In the genomic region with DNA sequence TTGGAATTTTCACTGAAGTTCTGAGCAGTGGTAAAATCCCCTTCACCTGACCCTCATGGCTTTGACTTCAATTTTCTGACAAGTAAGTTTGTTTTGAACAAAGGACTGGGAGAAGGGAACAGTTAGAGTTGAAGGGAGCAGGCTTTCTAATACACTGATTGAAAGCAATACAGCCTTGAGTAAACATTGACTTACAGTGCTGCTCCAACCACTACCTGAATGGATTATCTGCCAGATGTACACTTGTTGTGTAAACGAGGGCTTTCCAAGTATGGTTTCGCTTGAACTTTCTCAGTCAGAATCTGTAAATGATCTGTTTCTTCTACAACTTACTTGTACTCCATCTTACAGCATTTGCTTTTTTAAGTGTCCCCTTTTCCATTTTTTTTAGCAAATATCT, we compare ENCODE assay signal across 25 cellular contexts.
A peak's percentile ranks its signal among the peaks of the same experiment; 100 is the strongest.
DNase-seq lines count a peak whose midpoint lies in the region; ATAC-seq lines count a peak whose summit lies in the region.
"Had no signal": no experiment of that assay in that cellular context is flagged by ENCODE, and none has a peak within 500 bp of the region (broad histone marks: within the 10 kb centered on the region; RNA-seq: fewer than 3 reads in every experiment).

No MANE protein-coding gene starts in this region.

- no peak overlapping the region for H4K91ac ChIP-seq in mesenchymal stem cell (ENCODE audit: low read length)

- WGBS in mesenchymal stem cell = 73% methylated on average over 2 of the region's 2 CpGs

- H3K79me1 ChIP-seq in mesenchymal stem cell (replicated peaks; ENCODE audit: low read length, poor library complexity, severe bottlenecking) = no peaks in the 10 kb centered on the region

- no peak overlapping the region for H2AK5ac ChIP-seq in mesenchymal stem cell (ENCODE audit: low read length, severe bottlenecking)

- no peaks in the 10 kb centered on the region for H3K9me3 ChIP-seq in endocrine pancreas (ENCODE audit: control insufficient read depth, low read length)
- H3K9me3 ChIP-seq in mesenchymal stem cell (ENCODE audit: control insufficient read depth, low read length) = peaks cover 13% of the 10 kb centered on the region
- H3K9me3 ChIP-seq: breast epithelium, esophagus muscularis mucosa, neutrophil, psoas muscle had no signal

- H3K4me1 ChIP-seq in endocrine pancreas (ENCODE audit: control insufficient read depth, insufficient read depth, low read length) (no peaks in the 10 kb centered on the region), mesenchymal stem cell (ENCODE audit: control insufficient read depth, insufficient read depth, low read depth, low read length) (no peaks in the 10 kb centered on the region)
- H3K4me1 ChIP-seq: breast epithelium, esophagus muscularis mucosa, psoas muscle had no signal

- H2AFZ ChIP-seq in mesenchymal stem cell (ENCODE audit: low read depth, low read length) = no peak overlapping the region
- H2AFZ ChIP-seq: GM23248 had no signal

- H2BK12ac ChIP-seq in mesenchymal stem cell (ENCODE audit: low read length in 2 of 2) = no peak overlapping the region

- H3K27me3 ChIP-seq in endocrine pancreas (ENCODE audit: control insufficient read depth, insufficient read depth, low read length) (no peaks in the 10 kb centered on the region), mesenchymal stem cell (ENCODE audit: control insufficient read depth in 1 of 2, insufficient read depth in 1 of 2, low read length in 2 of 2) (no peaks in the 10 kb centered on the region)
- H3K27me3 ChIP-seq: breast epithelium, esophagus muscularis mucosa, neutrophil had no signal

- no peaks in the 10 kb centered on the region for H3K4me1 Mint-ChIP-seq in activated CD8-positive, alpha-beta T cell treated with anti-CD3 and anti-CD28 coated beads, Interleukin-2, amount 10 ng/mL, durations not matched to agents 7 days and 5 days (ENCODE audit: low read depth)
- H3K4me1 Mint-ChIP-seq: activated CD4-positive, alpha-beta T cell treated with anti-CD3 and anti-CD28 coated beads, Interleukin-2, amount 10 ng/mL, durations not matched to agents 7 days and 5 days; activated naive CD4-positive, alpha-beta T cell treated with anti-CD3 and anti-CD28 coated beads, Interleukin-2, amount 10 ng/mL, durations not matched to agents 7 days and 5 days had no signal

- H3K9ac ChIP-seq in endocrine pancreas (ENCODE audit: control insufficient read depth, insufficient read depth, low read length) (no peak overlapping the region), mesenchymal stem cell (ENCODE audit: low read length) (no peak overlapping the region)
- H3K9ac ChIP-seq: GM23248 had no signal

- no peak overlapping the region for H2BK120ac ChIP-seq in mesenchymal stem cell (ENCODE audit: low read depth, low read length)

- no peak overlapping the region for H4K8ac ChIP-seq in mesenchymal stem cell (ENCODE audit: low read length)

- no peak overlapping the region for H3K18ac ChIP-seq in mesenchymal stem cell (ENCODE audit: low read depth in 1 of 2, low read length in 2 of 2)

- H3K36me3 Mint-ChIP-seq in activated CD8-positive, alpha-beta T cell treated with anti-CD3 and anti-CD28 coated beads, Interleukin-2, amount 10 ng/mL, durations not matched to agents 7 days and 5 days (ENCODE audit: low read depth) = no peaks in the 10 kb centered on the region
- H3K36me3 Mint-ChIP-seq: activated naive CD4-positive, alpha-beta T cell treated with anti-CD3 and anti-CD28 coated beads, Interleukin-2, amount 10 ng/mL, durations not matched to agents 7 days and 5 days; type B pancreatic cell had no signal

- CTCF ChIA-PET in activated CD8-positive, alpha-beta T cell treated with anti-CD3 and anti-CD28 coated beads, Interleukin-2, amount 10 ng/mL, durations not matched to agents 7 days and 5 days (lab: Charles Lee) = no interaction called here

- no peak overlapping the region for H3K4me3 Mint-ChIP-seq in activated CD8-positive, alpha-beta T cell treated with anti-CD3 and anti-CD28 coated beads, Interleukin-2, amount 10 ng/mL, durations not matched to agents 7 days and 5 days
- H3K4me3 Mint-ChIP-seq: activated CD4-positive, alpha-beta T cell treated with anti-CD3 and anti-CD28 coated beads, Interleukin-2, amount 10 ng/mL, durations not matched to agents 7 days and 5 days; activated naive CD4-positive, alpha-beta T cell treated with anti-CD3 and anti-CD28 coated beads, Interleukin-2, amount 10 ng/mL, durations not matched to agents 7 days and 5 days; type B pancreatic cell had no signal

- H3K9me3 Mint-ChIP-seq in activated CD8-positive, alpha-beta T cell treated with anti-CD3 and anti-CD28 coated beads, Interleukin-2, amount 10 ng/mL, durations not matched to agents 7 days and 5 days (ENCODE audit: insufficient read depth) = peaks cover 18% of the 10 kb centered on the region
- H3K9me3 Mint-ChIP-seq: type B pancreatic cell had no signal

- POLR2A ChIA-PET in activated CD8-positive, alpha-beta T cell treated with anti-CD3 and anti-CD28 coated beads, Interleukin-2, amount 10 ng/mL, durations not matched to agents 7 days and 5 days (lab: Charles Lee) = no interaction called here

- H3K36me3 ChIP-seq in endocrine pancreas (ENCODE audit: control insufficient read depth, insufficient read depth, low read length) (no peaks in the 10 kb centered on the region), mesenchymal stem cell (ENCODE audit: control insufficient read depth in 1 of 2, insufficient read depth in 2 of 2, low read depth in 1 of 2, low read length in 2 of 2) (no peaks in the 10 kb centered on the region)
- H3K36me3 ChIP-seq: breast epithelium, esophagus muscularis mucosa, neutrophil, WERI-Rb-1 had no signal

- no peak overlapping the region for H3K27ac Mint-ChIP-seq in activated CD8-positive, alpha-beta T cell treated with anti-CD3 and anti-CD28 coated beads, Interleukin-2, amount 10 ng/mL, durations not matched to agents 7 days and 5 days
- H3K27ac Mint-ChIP-seq: activated CD4-positive, alpha-beta T cell treated with anti-CD3 and anti-CD28 coated beads, Interleukin-2, amount 10 ng/mL, durations not matched to agents 7 days and 5 days; activated naive CD4-positive, alpha-beta T cell treated with anti-CD3 and anti-CD28 coated beads, Interleukin-2, amount 10 ng/mL, durations not matched to agents 7 days and 5 days; type B pancreatic cell had no signal

- no peak overlapping the region for H3K14ac ChIP-seq in mesenchymal stem cell (ENCODE audit: low read length in 2 of 2)

- no peak overlapping the region for H3K23ac ChIP-seq in mesenchymal stem cell (ENCODE audit: low read length in 2 of 2)

- no peaks in the 10 kb centered on the region for H3K27me3 Mint-ChIP-seq in activated CD8-positive, alpha-beta T cell treated with anti-CD3 and anti-CD28 coated beads, Interleukin-2, amount 10 ng/mL, durations not matched to agents 7 days and 5 days (ENCODE audit: low read depth)
- H3K27me3 Mint-ChIP-seq: activated CD4-positive, alpha-beta T cell treated with anti-CD3 and anti-CD28 coated beads, Interleukin-2, amount 10 ng/mL, durations not matched to agents 7 days and 5 days; activated naive CD4-positive, alpha-beta T cell treated with anti-CD3 and anti-CD28 coated beads, Interleukin-2, amount 10 ng/mL, durations not matched to agents 7 days and 5 days; type B pancreatic cell had no signal

- peak overlapping the region; percentile 5 for H3K4me3 ChIP-seq in endocrine pancreas (ENCODE audit: control insufficient read depth, insufficient read depth, low read length)
- no peak overlapping the region for H3K4me3 ChIP-seq in mesenchymal stem cell (ENCODE audit: insufficient read depth in 1 of 2, low read depth in 1 of 2, low read length in 2 of 2)
- H3K4me3 ChIP-seq: breast epithelium, esophagus muscularis mucosa, GM23248, psoas muscle had no signal

- H3K4me2 ChIP-seq in mesenchymal stem cell (ENCODE audit: low read length, poor library complexity, severe bottlenecking) = no peak overlapping the region

- no peak overlapping the region for H2BK15ac ChIP-seq in mesenchymal stem cell (ENCODE audit: low read depth, poor library complexity, severe bottlenecking)

- ATAC-seq in GM19467 (IDR thresholded peaks at IDR 0.05; ENCODE audit: unreplicated experiment) = no peak
- ATAC-seq in activated CD8-positive, alpha-beta T cell treated with anti-CD3 and anti-CD28 coated beads, Interleukin-2, amount 10 ng/mL, durations not matched to agents 7 days and 5 days = no peak
- ATAC-seq in HG02981 (IDR thresholded peaks at IDR 0.05; ENCODE audit: unreplicated experiment) = no peak
- ATAC-seq: left cardiac atrium, psoas muscle had no signal

- H3K27ac ChIP-seq in mesenchymal stem cell (ENCODE audit: low read length, poor library complexity, severe bottlenecking) = no peak overlapping the region
- H3K27ac ChIP-seq: breast epithelium, esophagus muscularis mucosa, GM23248, HL-60, neutrophil, psoas muscle, WERI-Rb-1 had no signal

- DNase-seq in DMS53 treated with DMSO at 0.1 percent for 48 hours (lab: John Stamatoyannopoulos, UW; ENCODE audit: unreplicated experiment) (peak; percentile 73), NCI-H1105 treated with DMSO at 0.1 percent for 48 hours (lab: John Stamatoyannopoulos, UW) (peak; percentile 47), NCI-H69 (lab: John Stamatoyannopoulos, UW) (peak; percentile 90), mesenchymal stem cell (no peak)
- DNase-seq in activated CD8-positive, alpha-beta T cell treated with anti-CD3 and anti-CD28 coated beads, Interleukin-2, amount 10 ng/mL, durations not matched to agents 7 days and 5 days = no peak
- DNase-seq: activated CD4-positive, alpha-beta T cell treated with anti-CD3 and anti-CD28 coated beads, Interleukin-2, amount 10 ng/mL, durations not matched to agents 7 days and 5 days; activated naive CD4-positive, alpha-beta T cell treated with anti-CD3 and anti-CD28 coated beads, Interleukin-2, amount 10 ng/mL, durations not matched to agents 7 days and 5 days; amygdala; effector memory CD4-positive, alpha-beta T cell; foreskin melanocyte; GF-D8; GM23248; left cardiac atrium; NCI-H1048; NCI-H2227 treated with DMSO at 0.1 percent for 48 hours; psoas muscle; WERI-Rb-1 had no signal

- H2BK5ac ChIP-seq in mesenchymal stem cell (ENCODE audit: low read depth, low read length, poor library complexity, severe bottlenecking) = no peak overlapping the region

- no peak overlapping the region for H3K4ac ChIP-seq in mesenchymal stem cell (ENCODE audit: low read depth in 1 of 2, low read length in 2 of 2)

Comparison
In these comparisons a context has a peak if more than half of its experiments do, and no peak if none do; other contexts are left out.
1. DNase-seq: peak in DMS53 treated with DMSO at 0.1 percent for 48 hours (single experiment), NCI-H1105 treated with DMSO at 0.1 percent for 48 hours (single experiment) and NCI-H69 (single experiment); none in activated CD8-positive, alpha-beta T cell treated with anti-CD3 and anti-CD28 coated beads, Interleukin-2, amount 10 ng/mL, durations not matched to agents 7 days and 5 days (single experiment) and mesenchymal stem cell (single experiment).